In the genomic region with DNA sequence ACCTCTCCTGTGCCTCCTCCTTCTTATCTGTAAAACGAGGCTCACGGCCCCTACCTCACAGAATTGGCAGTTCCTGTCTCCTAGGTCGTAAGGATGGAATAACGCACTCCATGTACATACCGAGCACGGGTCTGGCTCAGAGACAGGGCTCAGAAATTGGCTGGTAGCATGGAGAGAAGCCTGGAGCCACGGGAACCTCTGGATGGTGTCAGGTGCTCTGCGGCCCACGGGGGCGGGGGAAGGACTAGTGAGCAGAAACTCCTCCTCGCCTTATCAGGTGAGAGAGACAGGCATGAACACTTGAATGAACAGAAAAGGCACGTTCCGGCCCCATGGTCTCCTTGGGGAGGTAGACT, we compare ENCODE assay signal across 8 cellular contexts. TPM values are rescaled to one million over a fixed set of nuclear protein-coding genes. Genes with fewer than 3 reads are reported as not detected.
A peak's percentile ranks its signal among the peaks of the same experiment; 100 is the strongest.
DNase-seq lines count a peak whose midpoint lies in the region; ATAC-seq, FAIRE-seq and TF ChIP-seq lines count a peak whose summit lies in the region.

No MANE protein-coding gene starts in this region.

- no peaks in the 10 kb centered on the region for H3K36me3 ChIP-seq in astrocyte (ENCODE audit: insufficient read depth, low read length)
- no peaks in the 10 kb centered on the region for H3K36me3 ChIP-seq in stomach

- peaks cover 5% of the 10 kb centered on the region for H3K27me3 ChIP-seq in HL-60 (ENCODE audit: insufficient read depth, poor library complexity, severe bottlenecking)
- no peaks in the 10 kb centered on the region for H3K27me3 ChIP-seq in astrocyte (ENCODE audit: insufficient read depth, low read length)
- no peaks in the 10 kb centered on the region for H3K27me3 ChIP-seq in stomach

- H3K9me3 ChIP-seq in astrocyte (ENCODE audit: insufficient read depth, low read depth, low read length) = no peaks in the 10 kb centered on the region
- no peaks in the 10 kb centered on the region for H3K9me3 ChIP-seq in stomach

- H4K20me1 ChIP-seq in astrocyte (ENCODE audit: insufficient read depth, low read length) = no peaks in the 10 kb centered on the region

- intact Hi-C loops in stomach (cut with DNase I; ENCODE audit: low total_unique reads) = loop anchor here (5.0 kb wide), 1 partner anchor 356 kb away; a partner anchor contains a TSS

- peak overlapping the region; percentile 95 for H2AFZ ChIP-seq in astrocyte (ENCODE audit: low read depth, low read length)

- peak overlapping the region; percentile 78 for H3K4me3 Mint-ChIP-seq in T-helper 1 cell treated with Interleukin-12 subunit alpha and Interleukin-12 subunit beta and Interleukin-4 antibody, amounts not matched to agents 30 μg/mL and 1 μg/mL, for 36 hours
- no peak overlapping the region for H3K4me3 Mint-ChIP-seq in astrocyte (ENCODE audit: unreplicated experiment)
- H3K4me3 Mint-ChIP-seq in immature natural killer cell = peak overlapping the region in 4 of 5 donors; percentile 51 to 82 (median 70)

- H3K27ac ChIP-seq in HL-60 (replicated peaks) = no peak overlapping the region
- no peak overlapping the region for H3K27ac ChIP-seq in astrocyte (ENCODE audit: low read depth, low read length)
- peak overlapping the region in 3 of 5 donors; percentile 7 to 68 (median 46) for H3K27ac ChIP-seq in stomach

- no peaks in the 10 kb centered on the region for H3K79me2 ChIP-seq in astrocyte (ENCODE audit: insufficient read depth, low read length)

- H3K9ac ChIP-seq in astrocyte (ENCODE audit: low read length) = peak overlapping the region; percentile 74

- no peaks in the 10 kb centered on the region for H3K9me3 Mint-ChIP-seq in T-helper 1 cell treated with Interleukin-12 subunit alpha and Interleukin-12 subunit beta and Interleukin-4 antibody, amounts not matched to agents 30 μg/mL and 1 μg/mL, for 36 hours
- H3K9me3 Mint-ChIP-seq in astrocyte (ENCODE audit: unreplicated experiment) (no peaks in the 10 kb centered on the region), immature natural killer cell (no peaks in the 10 kb centered on the region)

- TF ChIP-seq CTCF in HL-60 (IDR thresholded peaks at IDR 0.05; ENCODE audit: insufficient read depth, low read length) (no peak), astrocyte (IDR thresholded peaks at IDR 0.05; ENCODE audit: insufficient read depth, low read depth, low read length) (no peak), stomach (IDR thresholded peaks at IDR 0.05) (no peak)

- peaks cover 20% of the 10 kb centered on the region for H3K4me1 ChIP-seq in astrocyte (ENCODE audit: insufficient read depth, low read length)
- peaks cover 7 to 15% (median 14%) of the 10 kb centered on the region in 4 donors for H3K4me1 ChIP-seq in stomach

- peaks cover 33% of the 10 kb centered on the region for H3K27me3 Mint-ChIP-seq in T-helper 1 cell treated with Interleukin-12 subunit alpha and Interleukin-12 subunit beta and Interleukin-4 antibody, amounts not matched to agents 30 μg/mL and 1 μg/mL, for 36 hours (ENCODE audit: low read depth)
- H3K27me3 Mint-ChIP-seq in astrocyte (ENCODE audit: low read depth, unreplicated experiment) = peaks cover 6% of the 10 kb centered on the region
- H3K27me3 Mint-ChIP-seq in immature natural killer cell (ENCODE audit: low read depth in 3 of 3) = peaks cover 7 to 20% (median 8%) of the 10 kb centered on the region in 3 donors

- no peaks in the 10 kb centered on the region for H3K36me3 Mint-ChIP-seq in T-helper 1 cell treated with Interleukin-12 subunit alpha and Interleukin-12 subunit beta and Interleukin-4 antibody, amounts not matched to agents 30 μg/mL and 1 μg/mL, for 36 hours (ENCODE audit: low read depth)
- no peaks in the 10 kb centered on the region for H3K36me3 Mint-ChIP-seq in astrocyte (ENCODE audit: low read depth, unreplicated experiment)
- no peaks in the 10 kb centered on the region for H3K36me3 Mint-ChIP-seq in immature natural killer cell

- no peak for FAIRE-seq in astrocyte (lab: Jason Lieb, UNC)

- TF ChIP-seq EP300 in stomach (IDR thresholded peaks at IDR 0.05) = no peak

- ATAC-seq in HG03135 (IDR thresholded peaks at IDR 0.05; ENCODE audit: unreplicated experiment) = no peak

- H3K4me1 Mint-ChIP-seq in T-helper 1 cell treated with Interleukin-12 subunit alpha and Interleukin-12 subunit beta and Interleukin-4 antibody, amounts not matched to agents 30 μg/mL and 1 μg/mL, for 36 hours (ENCODE audit: low read depth) = peaks cover 9% of the 10 kb centered on the region
- H3K4me1 Mint-ChIP-seq in astrocyte (ENCODE audit: low read depth, unreplicated experiment) = peaks cover 26% of the 10 kb centered on the region
- peaks cover 8 to 10% of the 10 kb centered on the region in 2 donors for H3K4me1 Mint-ChIP-seq in immature natural killer cell

- peak overlapping the region; percentile 22 for H3K4me3 ChIP-seq in HL-60 (replicated peaks; ENCODE audit: insufficient read depth, low read length)
- peak overlapping the region; percentile 57 for H3K4me3 ChIP-seq in astrocyte (ENCODE audit: insufficient read depth, low read depth, low read length)
- H3K4me3 ChIP-seq in stomach = peak overlapping the region; percentile 37 to 54 (median 48)

- 6 to 21% (median 9%) methylated on average over 9 to 13 of the region's 13 CpGs for WGBS in stomach, 5 donors

- TF ChIP-seq POLR2A in stomach (IDR thresholded peaks at IDR 0.05) = no peak

- H3K27ac Mint-ChIP-seq in T-helper 1 cell treated with Interleukin-12 subunit alpha and Interleukin-12 subunit beta and Interleukin-4 antibody, amounts not matched to agents 30 μg/mL and 1 μg/mL, for 36 hours = no peak overlapping the region
- H3K27ac Mint-ChIP-seq in astrocyte (ENCODE audit: unreplicated experiment) = no peak overlapping the region
- H3K27ac Mint-ChIP-seq in immature natural killer cell = no peak overlapping the region

- peak overlapping the region; percentile 93 for H3K4me2 ChIP-seq in astrocyte (ENCODE audit: low read length)

- DNase-seq in T-helper 1 cell (no peak), HL-60 (ENCODE audit: low read depth in 1 of 2, low spot score in 1 of 2) (no peak), astrocyte (ENCODE audit: low read depth) (no peak), immature natural killer cell (no peak), stomach (peak; percentile 48)
- no peak for DNase-seq in effector CD8-positive, alpha-beta T cell (lab: John Stamatoyannopoulos, UW)

RNA-seq across cellular contexts. Expression of a gene that starts 15.4 kb away (rescaled TPM):
- total RNA-seq in astrocyte (not detected in 2 replicates), stomach (not detected)
- polyA plus RNA-seq in immature natural killer cell (not detected), stomach (not detected)

Comparison
In these comparisons a context has a peak if more than half of its experiments do, and no peak if none do; other contexts are left out.
1. H3K27ac ChIP-seq: peak in stomach (3 of 5); none in HL-60 (single experiment) and astrocyte (single experiment).
2. Peak in every context shown above with its lines, with median percentiles within 50 percentile points of each other: H3K4me3 ChIP-seq.